8 cellular contexts compared by ENCODE assay signal in genomic region chr2:19357383-19358241, GRCh38. TPM values are rescaled to one million over a fixed set of nuclear protein-coding genes. Genes with fewer than 3 reads are reported as not detected.
DNase-seq lines count a peak whose midpoint lies in the region; ATAC-seq and TF ChIP-seq lines count a peak whose summit lies in the region.

No MANE protein-coding gene starts in this region.

- H3K27me3 ChIP-seq in CD4-positive, CD25-positive, alpha-beta regulatory T cell (ENCODE audit: control insufficient read depth, insufficient read depth, low read length): peaks cover 62% of the 10 kb centered on the region
- peaks cover 19 to 72% of the 10 kb centered on the region in 2 donors for H3K27me3 ChIP-seq in naive thymus-derived CD4-positive, alpha-beta T cell (ENCODE audit: control insufficient read depth in 2 of 2, insufficient read depth in 2 of 2, low read length in 2 of 2)

- peaks cover 0 to 57% (median 34%) of the 10 kb centered on the region in 4 donors for H3K4me1 Mint-ChIP-seq in CD4-positive, CD25-positive, alpha-beta regulatory T cell
- H3K4me1 Mint-ChIP-seq in naive thymus-derived CD4-positive, alpha-beta T cell: peaks cover 32 to 49% (median 44%) of the 10 kb centered on the region in 7 donors

- peak overlapping the region; percentile 20 to 81 (median 53) for H3K4me3 Mint-ChIP-seq in CD4-positive, CD25-positive, alpha-beta regulatory T cell
- peak overlapping the region; percentile 28 to 74 (median 58) for H3K4me3 Mint-ChIP-seq in naive thymus-derived CD4-positive, alpha-beta T cell

- H3K9me3 ChIP-seq in CD4-positive, CD25-positive, alpha-beta regulatory T cell (ENCODE audit: control insufficient read depth in 2 of 2, low read length in 2 of 2): peaks cover 0 to 5% of the 10 kb centered on the region in 2 experiments
- H3K9me3 ChIP-seq in naive thymus-derived CD4-positive, alpha-beta T cell (ENCODE audit: control insufficient read depth in 2 of 3, low read length in 3 of 3): no peaks in the 10 kb centered on the region

- TF ChIP-seq CTCF in epithelial cell of proximal tubule (conservative IDR thresholded peaks at IDR 0.05; ENCODE audit: low read depth, low read length): no peak
- no peak for TF ChIP-seq CTCF in omental fat pad (IDR thresholded peaks at IDR 0.05)

- intact Hi-C loops in naive thymus-derived CD4-positive, alpha-beta T cell (cut with micrococcal nuclease): loop anchor here (1.0 to 10.0 kb wide), 2 partner anchors 9 to 1823 kb away; no protein-coding TSS in a partner anchor

- no peaks in the 10 kb centered on the region for H3K36me3 ChIP-seq in CD4-positive, CD25-positive, alpha-beta regulatory T cell (ENCODE audit: control insufficient read depth, insufficient read depth, low read length)
- H3K36me3 ChIP-seq in naive thymus-derived CD4-positive, alpha-beta T cell (ENCODE audit: control insufficient read depth in 2 of 3, insufficient read depth in 3 of 3, low read length in 3 of 3): no peaks in the 10 kb centered on the region

- no peak overlapping the region for H3K27ac ChIP-seq in CD4-positive, CD25-positive, alpha-beta regulatory T cell (ENCODE audit: insufficient read depth, low read length, poor library complexity, severe bottlenecking)
- H3K27ac ChIP-seq in naive thymus-derived CD4-positive, alpha-beta T cell (ENCODE audit: low read depth, low read length): no peak overlapping the region

- DNase-seq in CD4-positive, CD25-positive, alpha-beta regulatory T cell: no peak
- peak; percentile 28 for DNase-seq in NCI-H510A treated with DMSO at 0.1 percent for 48 hours (lab: John Stamatoyannopoulos, UW)
- no peak for DNase-seq in epithelial cell of proximal tubule (ENCODE audit: low read depth)
- DNase-seq in naive thymus-derived CD4-positive, alpha-beta T cell: no peak
- DNase-seq in omental fat pad (ENCODE audit: low spot score): no peak
- no peak for DNase-seq in amygdala (lab: John Stamatoyannopoulos, UW)
- no peak for DNase-seq in iPS-NIHi7 (ENCODE audit: extremely low spot score)

- peaks cover 0 to 7% (median 0%) of the 10 kb centered on the region in 7 donors for H3K9me3 Mint-ChIP-seq in CD4-positive, CD25-positive, alpha-beta regulatory T cell
- peaks cover 0 to 5% (median 0%) of the 10 kb centered on the region in 11 donors for H3K9me3 Mint-ChIP-seq in naive thymus-derived CD4-positive, alpha-beta T cell

- CTCF ChIA-PET in naive thymus-derived CD4-positive, alpha-beta T cell (lab: Charles Lee): interaction anchor here (0.6 kb wide), 1 partner anchor 840 kb away, joined by 4 read pairs; no protein-coding TSS in a partner anchor

- peaks cover 52% of the 10 kb centered on the region for H3K4me1 ChIP-seq in CD4-positive, CD25-positive, alpha-beta regulatory T cell (ENCODE audit: control insufficient read depth, insufficient read depth, low read length, poor library complexity, severe bottlenecking)
- H3K4me1 ChIP-seq in naive thymus-derived CD4-positive, alpha-beta T cell (ENCODE audit: control insufficient read depth in 2 of 2, insufficient read depth in 2 of 2, low read length in 2 of 2): peaks cover 7 to 38% of the 10 kb centered on the region in 2 donors

- H3K27me3 Mint-ChIP-seq in CD4-positive, CD25-positive, alpha-beta regulatory T cell: peaks cover 98% of the 10 kb centered on the region
- H3K27me3 Mint-ChIP-seq in naive thymus-derived CD4-positive, alpha-beta T cell: peaks cover 75 to 100% (median 81%) of the 10 kb centered on the region in 5 donors

- no peak for ATAC-seq in CD4-positive, CD25-positive, alpha-beta regulatory T cell (ENCODE audit: low read depth in 2 of 2)
- ATAC-seq in naive thymus-derived CD4-positive, alpha-beta T cell: no peak
- ATAC-seq in omental fat pad (ENCODE audit: low FRiP score): no peak
- ATAC-seq in HG02763 (IDR thresholded peaks at IDR 0.05; ENCODE audit: unreplicated experiment): no peak

- peak overlapping the region in 1 of 3 donors; percentile 52 for H3K27ac Mint-ChIP-seq in CD4-positive, CD25-positive, alpha-beta regulatory T cell
- peak overlapping the region in 4 of 9 donors; percentile 15 to 79 (median 50) for H3K27ac Mint-ChIP-seq in naive thymus-derived CD4-positive, alpha-beta T cell

- no peak overlapping the region for H3K4me3 ChIP-seq in CD4-positive, CD25-positive, alpha-beta regulatory T cell (ENCODE audit: low read depth, low read length)
- peak overlapping the region; percentile 75 for H3K4me3 ChIP-seq in epithelial cell of proximal tubule (ENCODE audit: low read depth, low read length)
- peak overlapping the region; percentile 7 for H3K4me3 ChIP-seq in naive thymus-derived CD4-positive, alpha-beta T cell (ENCODE audit: low read length)

- POLR2A ChIA-PET in naive thymus-derived CD4-positive, alpha-beta T cell (lab: Charles Lee): interaction anchor here (2.8 kb wide), 1 partner anchor 11 kb away, joined by 19 read pairs; no protein-coding TSS in a partner anchor

- H3K36me3 Mint-ChIP-seq in CD4-positive, CD25-positive, alpha-beta regulatory T cell: no peaks in the 10 kb centered on the region
- H3K36me3 Mint-ChIP-seq in naive thymus-derived CD4-positive, alpha-beta T cell: peaks cover 0 to 2% (median 0%) of the 10 kb centered on the region in 5 donors

RNA-seq across cellular contexts. Expression of gene OSR1, which starts 0.8 kb away (rescaled TPM):
- total RNA-seq in CD4-positive, CD25-positive, alpha-beta regulatory T cell: not detected
- polyA plus RNA-seq in CD4-positive, CD25-positive, alpha-beta regulatory T cell: not detected
- total RNA-seq in epithelial cell of proximal tubule: not detected in 2 replicates
- not detected for total RNA-seq in naive thymus-derived CD4-positive, alpha-beta T cell
- not detected for polyA plus RNA-seq in naive thymus-derived CD4-positive, alpha-beta T cell
- total RNA-seq in omental fat pad: 100 to 1,000 TPM in 2 of 4 donors, 10 to 100 TPM in 2; 33.7 to 148 (median 81.9) TPM

Comparison
In these comparisons a context has a peak if more than half of its experiments do, and no peak if none do; other contexts are left out.
1. RNA of gene OSR1, which starts 0.8 kb away (total RNA-seq): 33.7 to 148 TPM in omental fat pad; not detected in CD4-positive, CD25-positive, alpha-beta regulatory T cell (single experiment), not detected in epithelial cell of proximal tubule and not detected in naive thymus-derived CD4-positive, alpha-beta T cell; every median in the first group is over 10 times any median in the second.